ENCODE assay signal across 8 cellular contexts in genomic region chr6:152983637-152984386, GRCh38. TPM values are rescaled to one million over a fixed set of nuclear protein-coding genes. Genes with fewer than 3 reads are reported as not detected.
DNase-seq lines count a peak whose midpoint lies in the region; ATAC-seq and TF ChIP-seq lines count a peak whose summit lies in the region.

No MANE protein-coding gene starts in this region.

- H3K79me2 ChIP-seq in PC-9 (ENCODE audit: low read depth): peaks cover 69% of the 10 kb centered on the region

- under 1% methylated on average over 35 of the region's 36 CpGs for WGBS in esophagus muscularis mucosa

- no peaks in the 10 kb centered on the region for H3K9me3 Mint-ChIP-seq in activated T-cell treated with anti-CD3 and anti-CD28 coated beads, Interleukin-2, amount 50 U/mL, for 72 hours

- H3K4me1 ChIP-seq in PC-9 (replicated peaks; ENCODE audit: insufficient read depth) (peaks cover 37% of the 10 kb centered on the region), esophagus muscularis mucosa (peaks cover 18 to 36% (median 25%) of the 10 kb centered on the region in 4 donors)

- peaks cover 44% of the 10 kb centered on the region for H3K4me1 Mint-ChIP-seq in activated T-cell treated with anti-CD3 and anti-CD28 coated beads, Interleukin-2, amount 50 U/mL, for 72 hours (ENCODE audit: low read depth)

- H3K4me3 ChIP-seq in PC-9 (peak overlapping the region; percentile 87), esophagus muscularis mucosa (peak overlapping the region; percentile 67 to 75 (median 72))

- H3K36me3 Mint-ChIP-seq in activated T-cell treated with anti-CD3 and anti-CD28 coated beads, Interleukin-2, amount 50 U/mL, for 72 hours (ENCODE audit: insufficient read depth in 2 of 2): peaks cover 5 to 29% of the 10 kb centered on the region in 2 donors

- H3K27me3 Mint-ChIP-seq in activated T-cell treated with anti-CD3 and anti-CD28 coated beads, Interleukin-2, amount 50 U/mL, for 72 hours (ENCODE audit: low read depth): no peaks in the 10 kb centered on the region

- peaks cover 23% of the 10 kb centered on the region for H3F3A ChIP-seq in PC-9 (ENCODE audit: insufficient read depth, low read depth)

- CTCF ChIA-PET in PC-9 (lab: Charles Lee): interaction anchor here (0.9 kb wide), 1 partner anchor 29 kb away, joined by 3 read pairs; no protein-coding TSS in a partner anchor

- TF ChIP-seq POLR2A in esophagus muscularis mucosa (IDR thresholded peaks at IDR 0.05; ENCODE audit: low read depth): no peak

- H3K9me2 ChIP-seq in PC-9 (ENCODE audit: insufficient read depth): no peaks in the 10 kb centered on the region

- ATAC-seq in GM19372 (IDR thresholded peaks at IDR 0.05; ENCODE audit: low read depth, unreplicated experiment) (peak; percentile 9), HG03571 (IDR thresholded peaks at IDR 0.05; ENCODE audit: unreplicated experiment) (peak; percentile 10)
- ATAC-seq in activated T-cell treated with anti-CD3 and anti-CD28 coated beads, Interleukin-2, amount 50 U/mL, for 72 hours (replicated peaks in 1 of 2): peak; percentile 35 to 46

- H3K4me2 ChIP-seq in PC-9: peak overlapping the region; percentile 91

- peak overlapping the region; percentile 90 to 96 for H3K4me3 Mint-ChIP-seq in activated T-cell treated with anti-CD3 and anti-CD28 coated beads, Interleukin-2, amount 50 U/mL, for 72 hours

- H3K27ac Mint-ChIP-seq in activated T-cell treated with anti-CD3 and anti-CD28 coated beads, Interleukin-2, amount 50 U/mL, for 72 hours: peak overlapping the region; percentile 98

- H3K9me3 ChIP-seq in PC-9 (ENCODE audit: insufficient read depth, low read depth) (no peaks in the 10 kb centered on the region), esophagus muscularis mucosa (no peaks in the 10 kb centered on the region)

- peak overlapping the region; percentile 86 for H2AFZ ChIP-seq in PC-9

- DNase-seq in C1 segment of cervical spinal cord (lab: John Stamatoyannopoulos, UW) (peak in 11 of 14 donors; percentile 11 to 97 (median 62)), PC-9 (peak; percentile 60 to 63), esophagus muscularis mucosa (ENCODE audit: extremely low spot score) (peak; percentile 96), myocyte (ENCODE audit: low read depth) (peak; percentile 71)
- DNase-seq in activated T-cell treated with anti-CD3 and anti-CD28 coated beads, Interleukin-2, amount 50 U/mL, for 72 hours: peak; percentile 77 to 81
- DNase-seq in stimulated activated CD8-positive, alpha-beta memory T cell treated with anti-CD3 and anti-CD28 coated beads, Interleukin-7, amount 100 ng/mL, for 4 hours (ENCODE audit: low read depth in 2 of 2): peak; percentile 72 to 92

- intact Hi-C loops in PC-9 (cut with micrococcal nuclease; ENCODE audit: unreplicated experiment): loop anchor here (2.0 kb wide), 1 partner anchor 17 kb away; no protein-coding TSS in a partner anchor
- intact Hi-C loops in esophagus muscularis mucosa (cut with DNase I): no loop called here

- H3K27ac ChIP-seq in PC-9 (peak overlapping the region; percentile 61), esophagus muscularis mucosa (replicated peaks in 1 of 4) (peak overlapping the region; percentile 90 to 96 (median 94))

- TF ChIP-seq CTCF in PC-9 (conservative IDR thresholded peaks at IDR 0.05) (no peak), esophagus muscularis mucosa (IDR thresholded peaks at IDR 0.05) (no peak)

- TF ChIP-seq EP300 in esophagus muscularis mucosa (IDR thresholded peaks at IDR 0.05): no peak

- no peaks in the 10 kb centered on the region for H3K27me3 ChIP-seq in PC-9 (ENCODE audit: insufficient read depth, low read depth)
- no peaks in the 10 kb centered on the region for H3K27me3 ChIP-seq in esophagus muscularis mucosa

- POLR2A ChIA-PET in PC-9 (lab: Charles Lee; ENCODE audit: unreplicated experiment): interaction anchor here (0.6 kb wide), 2 partner anchors 18 to 27 kb away, joined by 3 to 6 read pairs; no protein-coding TSS in a partner anchor

- BruUV-seq in PC-9 (replicated peaks; lab: Mats Ljungman, UMichigan): TSS peak; percentile 54

- H4K20me1 ChIP-seq in PC-9 (ENCODE audit: insufficient read depth): peaks cover 28% of the 10 kb centered on the region

- H3K36me3 ChIP-seq in PC-9 (ENCODE audit: low read depth) (0 out of 2 replicates have a peak, but pooled peaks cover 6% of the 10 kb centered on the region), esophagus muscularis mucosa (peaks cover 0 to 12% (median 0%) of the 10 kb centered on the region in 4 donors)

RNA-seq across cellular contexts. Expression of gene FBXO5, which starts 1.0 kb away (rescaled TPM):
- total RNA-seq in PC-9 (2021): 14.8 and 20.6 TPM in 2 replicates
- 10 to 100 TPM; 40.8 to 41.4 TPM for total RNA-seq in activated T-cell treated with anti-CD3 and anti-CD28 coated beads, Interleukin-2, amount 50 U/mL, for 72 hours
- total RNA-seq in esophagus muscularis mucosa: 1 to 10 TPM; 2.1 to 6.3 (median 4.1) TPM
- 4.1 and 5.3 TPM in 2 replicates for total RNA-seq in myocyte
- 1.8 TPM for polyA plus RNA-seq in myocyte (2012)

RNA-seq across cellular contexts. Expression of gene MTRF1L, which starts 18.7 kb away (rescaled TPM):
- total RNA-seq in PC-9 (2021) (5.7 and 8.0 TPM in 2 replicates), esophagus muscularis mucosa (10 to 100 TPM; 16.9 to 26.6 (median 21.1) TPM), myocyte (19.0 and 21.9 TPM in 2 replicates)
- 10 to 100 TPM; 13.8 to 21.1 TPM for total RNA-seq in activated T-cell treated with anti-CD3 and anti-CD28 coated beads, Interleukin-2, amount 50 U/mL, for 72 hours
- polyA plus RNA-seq in myocyte (2012): 12.3 TPM

Comparison
In these comparisons a context has a peak if more than half of its experiments do, and no peak if none do; other contexts are left out.
1. Peak in every context shown above with its lines: DNase-seq, ATAC-seq, H3K4me3 ChIP-seq and H3K27ac ChIP-seq.